Comparison of ENCODE assay signal across 8 cellular contexts in the genomic region with DNA sequence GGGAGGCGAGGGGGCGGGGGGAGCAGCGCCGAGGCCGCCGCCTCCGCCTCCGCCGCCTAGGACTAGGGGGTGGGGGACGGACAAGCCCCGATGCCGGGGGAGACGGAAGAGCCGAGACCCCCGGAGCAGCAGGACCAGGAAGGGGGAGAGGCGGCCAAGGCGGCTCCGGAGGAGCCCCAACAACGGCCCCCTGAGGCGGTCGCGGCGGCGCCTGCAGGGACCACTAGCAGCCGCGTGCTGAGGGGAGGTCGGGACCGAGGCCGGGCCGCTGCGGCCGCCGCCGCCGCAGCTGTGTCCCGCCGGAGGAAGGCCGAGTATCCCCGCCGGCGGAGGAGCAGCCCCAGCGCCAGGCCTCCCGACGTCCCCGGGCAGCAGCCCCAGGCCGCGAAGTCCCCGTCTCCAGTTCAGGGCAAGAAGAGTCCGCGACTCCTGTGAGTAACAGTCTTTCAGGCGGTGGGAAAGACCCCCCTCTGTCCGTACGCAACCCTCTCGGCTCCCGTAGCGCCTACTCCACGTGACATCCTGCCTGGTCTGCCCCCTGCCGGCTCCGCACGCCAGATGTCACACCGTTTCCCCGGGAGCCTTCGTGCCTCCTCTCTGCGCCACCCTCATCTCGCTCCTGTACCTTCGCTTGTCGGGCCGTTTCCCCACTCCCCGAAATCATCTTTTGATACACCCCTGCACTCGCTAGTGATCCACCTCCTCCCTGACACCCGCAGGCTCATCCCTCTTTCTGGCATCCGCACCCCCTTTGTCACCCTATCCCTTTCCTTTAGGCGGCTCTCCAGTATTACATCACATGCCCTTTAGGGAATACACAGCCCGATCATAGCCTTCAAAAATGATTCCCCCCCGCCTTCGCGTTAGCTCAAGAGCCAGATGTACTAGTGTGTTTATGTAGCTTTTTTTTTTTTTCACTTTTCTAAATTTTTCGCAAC. TPM values are rescaled to one million over a fixed set of nuclear protein-coding genes. Genes with fewer than 3 reads are reported as not detected.
DNase-seq lines count a peak whose midpoint lies in the region; TF ChIP-seq lines count a peak whose summit lies in the region.

No MANE protein-coding gene starts in this region.

- peaks cover 62% of the 10 kb centered on the region for H3K4me1 Mint-ChIP-seq in activated naive CD4-positive, alpha-beta T cell treated with anti-CD3 and anti-CD28 coated beads, Interleukin-2, amount 10 ng/mL, durations not matched to agents 7 days and 5 days

- peaks cover 20% of the 10 kb centered on the region for H3K4me1 ChIP-seq in SJSA1 (replicated peaks)
- H3K4me1 ChIP-seq in suprapubic skin, result peaks cover 74% of the 10 kb centered on the region

- TF ChIP-seq EP300 in suprapubic skin (IDR thresholded peaks at IDR 0.05), result no peak

- DNase-seq in GM04504 (ENCODE audit: low read depth) (peak; percentile 83), HFF-Myc (ENCODE audit: extremely low read depth, low read depth) (peak; percentile 73), MV-4-11 (lab: John Stamatoyannopoulos, UW) (peak; percentile 84), SJSA1 (ENCODE audit: low read depth in 1 of 2, low spot score in 2 of 2) (peak; percentile 93), globus pallidus (ENCODE audit: low spot score) (peak; percentile 91), nucleus accumbens (lab: John Stamatoyannopoulos, UW) (peak in 55 of 56 donors; percentile 56 to 95 (median 86)), suprapubic skin (ENCODE audit: low spot score in 2 of 2) (peak; percentile 95 to 97)
- DNase-seq in activated naive CD4-positive, alpha-beta T cell treated with anti-CD3 and anti-CD28 coated beads, Interleukin-2, amount 10 ng/mL, durations not matched to agents 7 days and 5 days, result peak; percentile 94

- TF ChIP-seq CTCF in HFF-Myc (IDR thresholded peaks at IDR 0.05; ENCODE audit: low read depth, low read length, missing control alignments) (peak; percentile 74), suprapubic skin (IDR thresholded peaks at IDR 0.05) (peak; percentile 78 to 87)

- WGBS in suprapubic skin, result under 1% methylated on average over 55 of the region's 78 CpGs

- H3K27ac Mint-ChIP-seq in activated naive CD4-positive, alpha-beta T cell treated with anti-CD3 and anti-CD28 coated beads, Interleukin-2, amount 10 ng/mL, durations not matched to agents 7 days and 5 days, result peak overlapping the region; percentile 100

- peak overlapping the region; percentile 92 for H3K4me3 ChIP-seq in HFF-Myc (replicated peaks; ENCODE audit: low read depth, low read length)
- H3K4me3 ChIP-seq in SJSA1, result peak overlapping the region; percentile 99
- H3K4me3 ChIP-seq in suprapubic skin, result peak overlapping the region; percentile 99

- CTCF ChIA-PET in activated naive CD4-positive, alpha-beta T cell treated with anti-CD3 and anti-CD28 coated beads, Interleukin-2, amount 10 ng/mL, durations not matched to agents 7 days and 5 days (lab: Charles Lee), result no interaction called here

- H3K27me3 Mint-ChIP-seq in activated naive CD4-positive, alpha-beta T cell treated with anti-CD3 and anti-CD28 coated beads, Interleukin-2, amount 10 ng/mL, durations not matched to agents 7 days and 5 days, result peaks cover 4% of the 10 kb centered on the region

- peak overlapping the region; percentile 86 for H3K4me3 Mint-ChIP-seq in activated naive CD4-positive, alpha-beta T cell treated with anti-CD3 and anti-CD28 coated beads, Interleukin-2, amount 10 ng/mL, durations not matched to agents 7 days and 5 days

- H3K36me3 ChIP-seq in SJSA1, result peaks cover 15% of the 10 kb centered on the region
- no peaks in the 10 kb centered on the region for H3K36me3 ChIP-seq in suprapubic skin

- peak in 1 of 2 donors; percentile 81 for TF ChIP-seq POLR2A in suprapubic skin (IDR thresholded peaks at IDR 0.05)

- H3K27ac ChIP-seq in SJSA1, result peak overlapping the region; percentile 99
- peak overlapping the region; percentile 100 for H3K27ac ChIP-seq in suprapubic skin

- no peaks in the 10 kb centered on the region for H3K9me3 ChIP-seq in SJSA1 (replicated peaks)
- H3K9me3 ChIP-seq in suprapubic skin, result no peaks in the 10 kb centered on the region

- no peaks in the 10 kb centered on the region for H3K9me3 Mint-ChIP-seq in activated naive CD4-positive, alpha-beta T cell treated with anti-CD3 and anti-CD28 coated beads, Interleukin-2, amount 10 ng/mL, durations not matched to agents 7 days and 5 days

- H3K27me3 ChIP-seq in SJSA1 (replicated peaks), result no peaks in the 10 kb centered on the region
- no peaks in the 10 kb centered on the region for H3K27me3 ChIP-seq in suprapubic skin

- peaks cover 20% of the 10 kb centered on the region for H3K36me3 Mint-ChIP-seq in activated naive CD4-positive, alpha-beta T cell treated with anti-CD3 and anti-CD28 coated beads, Interleukin-2, amount 10 ng/mL, durations not matched to agents 7 days and 5 days

RNA-seq across cellular contexts. Expression of a gene that starts 0.6 kb away (rescaled TPM):
- total RNA-seq in SJSA1 (2014; rRNA removed; shearing (Covaris generic)), result 68.1 and 83.8 TPM in 2 replicates
- 10 to 100 TPM; 45.9 to 52.4 (median 47.5) TPM for total RNA-seq in suprapubic skin

RNA-seq across cellular contexts. Expression of a gene that starts 3.8 kb away (rescaled TPM):
- total RNA-seq in SJSA1 (2014; rRNA removed; shearing (Covaris generic)), result 4.0 and 4.9 TPM in 2 replicates
- 1 to 10 TPM; 2.9 to 5.5 (median 4.0) TPM for total RNA-seq in suprapubic skin

RNA-seq across cellular contexts. Expression of a gene that starts 43.0 kb away (rescaled TPM):
- total RNA-seq in SJSA1 (2014; rRNA removed; shearing (Covaris generic)), result 0.16 and 1.9 TPM in 2 replicates
- 1 to 10 TPM; 2.8 to 3.6 (median 3.3) TPM for total RNA-seq in suprapubic skin

Comparison
In these comparisons a context has a peak if more than half of its experiments do, and no peak if none do; other contexts are left out.
1. Peak in every context shown above with its lines: DNase-seq, H3K4me3 ChIP-seq and H3K27ac ChIP-seq.